31 cellular contexts compared by ENCODE assay signal in genomic region chr12:122185494-122186082, GRCh38. TPM values are rescaled to one million over a fixed set of nuclear protein-coding genes. Genes with fewer than 3 reads are reported as not detected.
"Had no signal": no experiment of that assay in that cellular context is flagged by ENCODE, and none has a peak within 500 bp of the region (broad histone marks: within the 10 kb centered on the region; RNA-seq: fewer than 3 reads in every experiment).

No MANE protein-coding gene starts in this region.

- H3K27ac Mint-ChIP-seq: activated CD8-positive, alpha-beta T cell treated with anti-CD3 and anti-CD28 coated beads for 36 hours; activated naive CD4-positive, alpha-beta T cell treated with anti-CD3 and anti-CD28 coated beads, Interleukin-2, amount 50 U/mL, for 24 hours; activated naive CD8-positive, alpha-beta T cell treated with anti-CD3 and anti-CD28 coated beads, Interleukin-2, amount 50 U/mL, for 24 hours; activated T-helper 17 cell treated with anti-CD3 and anti-CD28 coated beads, Interleukin-2, amount 50 U/mL, for 72 hours; dendritic cell treated with granulocyte-macrophage colony-stimulating factor and Interleukin-4, amounts not matched to agents 40 ng/mL and 50 ng/mL, for 4 days; endodermal cell; stimulated activated naive CD8-positive, alpha-beta T cell treated with anti-CD3 and anti-CD28 coated beads, Interleukin-15, Interleukin-2, amounts not matched to agents 100 ng/mL and 50 ng/mL, for 24 hours; T-helper 17 cell; WTC11 had no signal

- H2AFZ ChIP-seq: parathyroid adenoma had no signal

- ATAC-seq: activated CD8-positive, alpha-beta T cell treated with anti-CD3 and anti-CD28 coated beads for 36 hours; activated naive CD8-positive, alpha-beta T cell treated with anti-CD3 and anti-CD28 coated beads, Interleukin-2, amount 50 U/mL, for 24 hours; activated T-cell treated with anti-CD3 and anti-CD28 coated beads, Interleukin-2, amount 50 U/mL, for 4 hours; activated T-helper 17 cell treated with anti-CD3 and anti-CD28 coated beads, Interleukin-2, amount 50 U/mL, for 72 hours; esophagus mucosa; heart left ventricle; psoas muscle; T-helper 17 cell; WTC11 had no signal

- H3K36me3 ChIP-seq: breast epithelium, heart left ventricle, thoracic aorta had no signal

- H3K9ac ChIP-seq: parathyroid adenoma had no signal

- FAIRE-seq: urothelium cell line had no signal

- H3K36me3 Mint-ChIP-seq: activated naive CD4-positive, alpha-beta T cell treated with anti-CD3 and anti-CD28 coated beads, Interleukin-2, amount 50 U/mL, for 24 hours; WTC11 had no signal

- H3K4me1 ChIP-seq: breast epithelium, parathyroid adenoma, psoas muscle had no signal

- H3K27me3 Mint-ChIP-seq: activated naive CD4-positive, alpha-beta T cell treated with anti-CD3 and anti-CD28 coated beads, Interleukin-2, amount 50 U/mL, for 24 hours; central memory CD8-positive, alpha-beta T cell had no signal

- H3K4me1 Mint-ChIP-seq: activated T-helper 17 cell treated with anti-CD3 and anti-CD28 coated beads, Interleukin-2, amount 50 U/mL, for 72 hours; endodermal cell had no signal

- H3K9me3 Mint-ChIP-seq: activated CD8-positive, alpha-beta T cell treated with anti-CD3 and anti-CD28 coated beads for 36 hours; activated naive CD4-positive, alpha-beta T cell treated with anti-CD3 and anti-CD28 coated beads, Interleukin-2, amount 50 U/mL, for 24 hours; activated naive CD8-positive, alpha-beta T cell treated with anti-CD3 and anti-CD28 coated beads, Interleukin-2, amount 50 U/mL, for 24 hours; activated T-cell treated with anti-CD3 and anti-CD28 coated beads, Interleukin-2, amount 50 U/mL, for 4 hours; activated T-helper 17 cell treated with anti-CD3 and anti-CD28 coated beads, Interleukin-2, amount 50 U/mL, for 72 hours; central memory CD8-positive, alpha-beta T cell; dendritic cell treated with granulocyte-macrophage colony-stimulating factor and Interleukin-4, amounts not matched to agents 40 ng/mL and 50 ng/mL, for 4 days; endodermal cell; stimulated activated naive CD8-positive, alpha-beta T cell treated with anti-CD3 and anti-CD28 coated beads, Interleukin-15, Interleukin-2, amounts not matched to agents 100 ng/mL and 50 ng/mL, for 24 hours; WTC11 had no signal

- H3K9me3 ChIP-seq: breast epithelium, heart left ventricle, psoas muscle, thoracic aorta had no signal

- H3K27me3 ChIP-seq: breast epithelium had no signal

- H3K4me3 ChIP-seq: breast epithelium, heart left ventricle, lung, psoas muscle, thoracic aorta had no signal

- DNase-seq: activated CD4-positive, alpha-beta T cell treated with anti-CD3 and anti-CD28 coated beads, Interleukin-2, amount 50 U/mL, for 1 hour; activated CD8-positive, alpha-beta T cell treated with anti-CD3 and anti-CD28 coated beads for 36 hours; activated gamma-delta T cell treated with Interleukin-2 at 50 U/mL for 16 hours; activated naive CD8-positive, alpha-beta T cell treated with anti-CD3 and anti-CD28 coated beads, Interleukin-2, amount 50 U/mL, for 24 hours; activated T-cell treated with anti-CD3 and anti-CD28 coated beads, Interleukin-2, amount 50 U/mL, for 4 hours; amygdala; endodermal cell; foreskin fibroblast; heart left ventricle; hypothalamus; nucleus accumbens; psoas muscle; stimulated activated CD4-positive, alpha-beta T cell treated with anti-CD3 and anti-CD28 coated beads, Interleukin-2, amount 100 ng/mL, for 48 hours; T-helper 17 cell; trophoblast cell had no signal

- H3K79me2 ChIP-seq: parathyroid adenoma had no signal

- H3K27ac ChIP-seq: breast epithelium, heart left ventricle, parathyroid adenoma, psoas muscle, thoracic aorta had no signal

- H3K4me3 Mint-ChIP-seq: activated CD8-positive, alpha-beta T cell treated with anti-CD3 and anti-CD28 coated beads for 36 hours; activated naive CD4-positive, alpha-beta T cell treated with anti-CD3 and anti-CD28 coated beads, Interleukin-2, amount 50 U/mL, for 24 hours; activated naive CD8-positive, alpha-beta T cell treated with anti-CD3 and anti-CD28 coated beads, Interleukin-2, amount 50 U/mL, for 24 hours; activated T-helper 17 cell treated with anti-CD3 and anti-CD28 coated beads, Interleukin-2, amount 50 U/mL, for 72 hours; dendritic cell treated with granulocyte-macrophage colony-stimulating factor and Interleukin-4, amounts not matched to agents 40 ng/mL and 50 ng/mL, for 4 days; endodermal cell; stimulated activated naive CD8-positive, alpha-beta T cell treated with anti-CD3 and anti-CD28 coated beads, Interleukin-15, Interleukin-2, amounts not matched to agents 100 ng/mL and 50 ng/mL, for 24 hours; WTC11 had no signal

RNA-seq across cellular contexts. Expression of gene LRRC43, which starts 2.7 kb away (rescaled TPM):
- total RNA-seq: activated CD8-positive, alpha-beta T cell treated with anti-CD3 and anti-CD28 coated beads for 36 hours; activated T-helper 17 cell treated with anti-CD3 and anti-CD28 coated beads, Interleukin-2, amount 50 U/mL, for 72 hours; T-helper 17 cell; thoracic aorta had no signal

RNA-seq across cellular contexts. Expression of gene IL31, which starts 11.6 kb away (rescaled TPM):
- total RNA-seq: activated CD8-positive, alpha-beta T cell treated with anti-CD3 and anti-CD28 coated beads for 36 hours; activated T-helper 17 cell treated with anti-CD3 and anti-CD28 coated beads, Interleukin-2, amount 50 U/mL, for 72 hours; breast epithelium; endodermal cell; esophagus mucosa; heart left ventricle; kidney epithelial cell; lung; mucosa of gallbladder; psoas muscle; subcutaneous adipose tissue; T-helper 17 cell; thoracic aorta; WTC11 had no signal
- polyA plus RNA-seq: heart left ventricle, lung, neural cell, psoas muscle had no signal

RNA-seq across cellular contexts. Expression of gene B3GNT4, which starts 17.9 kb away (rescaled TPM):
- total RNA-seq: heart left ventricle, subcutaneous adipose tissue, T-helper 17 cell had no signal
